In the genomic region with DNA sequence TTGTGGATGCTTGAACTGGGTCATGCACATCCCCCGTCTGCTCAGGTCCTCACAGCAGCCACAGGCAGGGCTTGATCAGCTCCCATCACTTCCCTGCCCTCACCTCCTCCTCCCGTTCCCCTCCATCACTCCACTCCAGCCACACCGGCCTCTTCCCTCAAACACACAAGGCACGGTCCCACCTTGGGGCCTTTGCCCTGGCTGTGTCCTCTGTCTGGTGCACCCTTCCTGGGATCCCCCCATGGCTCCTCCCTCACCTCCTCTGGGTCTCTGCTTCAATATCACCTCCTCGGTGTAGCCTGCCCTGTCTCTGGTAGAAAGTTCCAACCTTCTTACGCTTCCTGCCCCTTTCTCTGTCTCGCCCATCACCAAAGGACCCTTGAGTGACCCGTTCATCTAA, we compare ENCODE assay signal across 21 cellular contexts. TPM values are rescaled to one million over a fixed set of nuclear protein-coding genes. Genes with fewer than 3 reads are reported as not detected.
"Had no signal": no experiment of that assay in that cellular context is flagged by ENCODE, and none has a peak within 500 bp of the region (broad histone marks: within the 10 kb centered on the region; RNA-seq: fewer than 3 reads in every experiment).

No MANE protein-coding gene starts in this region.

- H3K4me3 ChIP-seq: stomach, vagina had no signal

- H3K4me1 Mint-ChIP-seq: activated B cell treated with CpG ODN at 0.5 μM for 24 hours, natural killer cell had no signal

- ATAC-seq: natural killer cell had no signal

- DNase-seq: activated B cell treated with CpG ODN at 0.5 μM for 24 hours; activated CD4-positive, alpha-beta T cell treated with anti-CD3 and anti-CD28 coated beads, Interleukin-2, amount 10 ng/mL, durations not matched to agents 24 days and 14 days; activated CD8-positive, alpha-beta memory T cell treated with anti-CD3 and anti-CD28 coated beads for 24 hours; activated CD8-positive, alpha-beta memory T cell treated with anti-CD3 and anti-CD28 coated beads, Interleukin-2, amount 50 U/mL, for 48 hours; activated effector memory CD4-positive, alpha-beta T cell treated with Interleukin-2 at 50 U/mL for 16 hours; activated naive CD4-positive, alpha-beta T cell treated with anti-CD3 and anti-CD28 coated beads, Interleukin-2, amount 50 U/mL, for 16 hours; activated T-cell treated with anti-CD3 and anti-CD28 coated beads, Interleukin-2, amount 50 U/mL, for 48 hours; effector memory CD4-positive, alpha-beta T cell; foreskin fibroblast; natural killer cell; stimulated activated CD4-positive, alpha-beta T cell treated with anti-CD3 and anti-CD28 coated beads, Interleukin-2, amount 100 ng/mL, for 24 hours; stomach; trophoblast cell had no signal

- FAIRE-seq: TTC549 had no signal

- H3K9me3 ChIP-seq: stomach, vagina had no signal

- H3K36me3 Mint-ChIP-seq: natural killer cell had no signal

- H3K36me3 ChIP-seq: stomach, vagina had no signal

- H3K27me3 ChIP-seq: vagina had no signal

- H3K27ac ChIP-seq: stomach, vagina had no signal

- H3K4me3 Mint-ChIP-seq: activated B cell treated with CpG ODN at 0.5 μM for 24 hours; activated CD4-positive, alpha-beta T cell treated with anti-CD3 and anti-CD28 coated beads, Interleukin-2, amount 10 ng/mL, durations not matched to agents 24 days and 14 days; natural killer cell; T-helper 2 cell treated with Interferon-gamma antibody and Interleukin-4, amounts not matched to agents 5 μg/mL and 100 μg/mL, for 36 hours had no signal

- H3K9me3 Mint-ChIP-seq: activated B cell treated with CpG ODN at 0.5 μM for 24 hours; activated CD4-positive, alpha-beta T cell treated with anti-CD3 and anti-CD28 coated beads, Interleukin-2, amount 10 ng/mL, durations not matched to agents 24 days and 14 days; natural killer cell; T-helper 2 cell treated with Interferon-gamma antibody and Interleukin-4, amounts not matched to agents 5 μg/mL and 100 μg/mL, for 36 hours had no signal

- H3K27ac Mint-ChIP-seq: activated B cell treated with CpG ODN at 0.5 μM for 24 hours; activated CD4-positive, alpha-beta T cell treated with anti-CD3 and anti-CD28 coated beads, Interleukin-2, amount 10 ng/mL, durations not matched to agents 24 days and 14 days; natural killer cell; progenitor cell of endocrine pancreas; T-helper 2 cell treated with Interferon-gamma antibody and Interleukin-4, amounts not matched to agents 5 μg/mL and 100 μg/mL, for 36 hours had no signal

RNA-seq across cellular contexts. Expression of a gene that starts 23.8 kb away (rescaled TPM):
- total RNA-seq: activated CD4-positive, alpha-beta T cell treated with anti-CD3 and anti-CD28 coated beads, Interleukin-2, amount 10 ng/mL, durations not matched to agents 24 days and 14 days had no signal

RNA-seq across cellular contexts. Expression of a gene that starts 40.6 kb away (rescaled TPM):
- total RNA-seq: chondrocyte, glomerular endothelial cell, lower leg skin, progenitor cell of endocrine pancreas, stomach, temporal lobe, vagina had no signal
